ENCODE assay signal across 31 cellular contexts in genomic region chr5:133799556-133799955, GRCh38.
"Had no signal": no experiment of that assay in that cellular context is flagged by ENCODE, and none has a peak within 500 bp of the region (broad histone marks: within the 10 kb centered on the region; RNA-seq: fewer than 3 reads in every experiment).

No MANE protein-coding gene starts in this region.

- H3K27ac ChIP-seq: ascending aorta, cardiac muscle cell, Peyer's patch, RWPE1 had no signal

- H3K4me3 ChIP-seq: ascending aorta, cardiac muscle cell, MG63, Peyer's patch had no signal

- H3K9me3 ChIP-seq: ascending aorta, MG63, Peyer's patch had no signal

- H3K36me3 ChIP-seq: ascending aorta, cardiac muscle cell, MG63, Peyer's patch had no signal

- H3K27me3 ChIP-seq: ascending aorta, cardiac muscle cell, Peyer's patch had no signal

- ATAC-seq: activated CD8-positive, alpha-beta T cell treated with anti-CD3 and anti-CD28 coated beads, Interleukin-2, amount 10 ng/mL, durations not matched to agents 7 days and 5 days; PC-3 had no signal

- DNase-seq: activated CD4-positive, alpha-beta T cell treated with anti-CD3 and anti-CD28 coated beads, Interleukin-2, amount 10 ng/mL, durations not matched to agents 7 days and 5 days; activated CD4-positive, alpha-beta T cell treated with anti-CD3 and anti-CD28 coated beads, Interleukin-2, amount 50 U/mL, for 48 hours; activated CD8-positive, alpha-beta T cell treated with anti-CD3 and anti-CD28 coated beads, Interleukin-2, amount 10 ng/mL, durations not matched to agents 7 days and 5 days; activated gamma-delta T cell; activated naive CD4-positive, alpha-beta T cell treated with Interleukin-2 at 50 U/mL for 16 hours; activated naive CD8-positive, alpha-beta T cell treated with anti-CD3 and anti-CD28 coated beads, Interleukin-2, amount 10 ng/mL, durations not matched to agents 7 days and 5 days; activated T-cell treated with anti-CD3 and anti-CD28 coated beads, Interleukin-2, amount 50 U/mL, for 24 hours; amygdala; cortex of kidney; Kasumi-1; KG1; MG63; NCI-H1048; NCI-H1105 treated with DMSO at 0.1 percent for 48 hours; NCI-H146; NCI-H187; NCI-H2029 treated with DMSO at 0.1 percent for 48 hours; NCI-H345; NCI-H524 treated with DMSO at 0.1 percent for 48 hours; NCI-H82; NK-92 treated with Interleukin-12 subunit alpha and Interleukin-12 subunit beta, amount 100 ng/mL, for 24 hours; PC-3; Peyer's patch; Right ventricle myocardium superior; SW 1271; T-helper 1 cell; T-helper 2 cell; T-helper 9 cell had no signal

- H3K4me1 ChIP-seq: Peyer's patch had no signal
